ENCODE assay signal across 1 cellular context in genomic region chr10:102853944-102854694, GRCh38.
TF ChIP-seq lines count a peak whose summit lies in the region.

Gene BORCS7 (plus strand): TSS chr10:102854259. CDS start chr10:102854287, 28 bp downstream.

TF ChIP-seq in HepG2, 621 proteins besides CTCF, POLR2A, EP300 and RAD21 (continued from another document and continues in another):
- no peak for TF ChIP-seq ZBTB40 (IDR thresholded peaks at IDR 0.05)
- TF ChIP-seq ZBTB40 (CRISPR knock-in tag; IDR thresholded peaks at IDR 0.05), result peak; percentile 91
- no peak for TF ChIP-seq ZNF33A (CRISPR knock-in tag; IDR thresholded peaks at IDR 0.05; ENCODE audit: borderline replicate concordance)
- no peak for TF ChIP-seq ZBTB2 (CRISPR knock-in tag; IDR thresholded peaks at IDR 0.05; ENCODE audit: low read depth)
- peak; percentile 88; the same call in 1 of the 2 replicates for TF ChIP-seq ZNF232 (CRISPR knock-in tag; IDR thresholded peaks at IDR 0.05; ENCODE audit: borderline replicate concordance)
- no peak for TF ChIP-seq CENPT (CRISPR knock-in tag; IDR thresholded peaks at IDR 0.05; ENCODE audit: low read depth)
- TF ChIP-seq ZNF737 (CRISPR knock-in tag; IDR thresholded peaks at IDR 0.05; ENCODE audit: borderline replicate concordance), result no peak
- TF ChIP-seq PPARG (CRISPR knock-in tag; conservative IDR thresholded peaks at IDR 0.05), result peak; percentile 85
- peak; percentile 92; the same call in 1 of the 2 replicates for TF ChIP-seq MEF2D (CRISPR knock-in tag; IDR thresholded peaks at IDR 0.05)
- peak; percentile 45; the same call in 1 of the 2 replicates for TF ChIP-seq ZNF749 (CRISPR knock-in tag; IDR thresholded peaks at IDR 0.05; ENCODE audit: borderline replicate concordance)
- peak; percentile 79; the same call in 1 of the 2 replicates for TF ChIP-seq FOXO1 (CRISPR knock-in tag; IDR thresholded peaks at IDR 0.05)
- TF ChIP-seq DNMT1 (CRISPR knock-in tag; IDR thresholded peaks at IDR 0.05), result 0 out of 2 replicates have a peak, but pooled peaks have one; percentile 59
- no peak for TF ChIP-seq ZNF260 (CRISPR knock-in tag; IDR thresholded peaks at IDR 0.05; ENCODE audit: borderline replicate concordance, low read depth)
- no peak for TF ChIP-seq BATF2 (CRISPR knock-in tag; IDR thresholded peaks at IDR 0.05)
- peak; percentile 85; the same call in 1 of the 2 replicates for TF ChIP-seq ZNF598 (CRISPR knock-in tag; IDR thresholded peaks at IDR 0.05; ENCODE audit: borderline replicate concordance)
- peak; percentile 54 for TF ChIP-seq TBL1XR1 (IDR thresholded peaks at IDR 0.05; ENCODE audit: borderline replicate concordance, low read length, partially characterized antibody)
- no peak for TF ChIP-seq ZNF672 (CRISPR knock-in tag; IDR thresholded peaks at IDR 0.05)
- peak in 1 of 2 experiments; percentile 83; a peak in 2 of 4 replicates for TF ChIP-seq ATF4 (CRISPR knock-in tag; IDR thresholded peaks at IDR 0.05)
- TF ChIP-seq HDAC6 (IDR thresholded peaks at IDR 0.05; ENCODE audit: low read depth, low read length), result no peak
- peak; percentile 80 for TF ChIP-seq ZNF230 (CRISPR knock-in tag; IDR thresholded peaks at IDR 0.05)
- TF ChIP-seq SMARCC2 (IDR thresholded peaks at IDR 0.05), result no peak
- no peak for TF ChIP-seq ZFP36 (IDR thresholded peaks at IDR 0.05; ENCODE audit: borderline replicate concordance, low read depth, low read length, partially characterized antibody)
- TF ChIP-seq CBX5 (CRISPR knock-in tag; IDR thresholded peaks at IDR 0.05; ENCODE audit: borderline replicate concordance), result peak; percentile 94; the same call in 1 of the 2 replicates
- peak; percentile 64; the same call in 1 of the 2 replicates for TF ChIP-seq KLF11 (CRISPR knock-in tag; IDR thresholded peaks at IDR 0.05)
- no peak for TF ChIP-seq NAIF1 (CRISPR knock-in tag; IDR thresholded peaks at IDR 0.05; ENCODE audit: borderline replicate concordance)
- no peak for TF ChIP-seq ARNT2 (CRISPR knock-in tag; IDR thresholded peaks at IDR 0.05; ENCODE audit: low read depth)
- peak; percentile 77; the same call in 1 of the 2 replicates for TF ChIP-seq ZNF607 (CRISPR knock-in tag; IDR thresholded peaks at IDR 0.05; ENCODE audit: borderline replicate concordance)
- TF ChIP-seq HNRNPL (IDR thresholded peaks at IDR 0.05; ENCODE audit: low read depth, low read length), result 0 out of 2 replicates have a peak, but pooled peaks have one; percentile 56
- 0 out of 2 replicates have a peak, but pooled peaks have one; percentile 68 for TF ChIP-seq GZF1 (CRISPR knock-in tag; IDR thresholded peaks at IDR 0.05)
- TF ChIP-seq FOXA1 (IDR thresholded peaks at IDR 0.05), result no peak
- TF ChIP-seq FOXA1 (CRISPR knock-in tag; IDR thresholded peaks at IDR 0.05), result no peak
- no peak for TF ChIP-seq THAP8 (CRISPR knock-in tag; IDR thresholded peaks at IDR 0.05; ENCODE audit: borderline replicate concordance)
- TF ChIP-seq GABPB1 (CRISPR knock-in tag; IDR thresholded peaks at IDR 0.05), result peak; percentile 92
- TF ChIP-seq TSC22D2 (CRISPR knock-in tag; IDR thresholded peaks at IDR 0.05; ENCODE audit: borderline replicate concordance), result peak; percentile 85; the same call in 1 of the 2 replicates
- TF ChIP-seq BORCS8-MEF2B (CRISPR knock-in tag; IDR thresholded peaks at IDR 0.05), result no peak; the same call in 1 of the 2 replicates
- TF ChIP-seq RBM22 (optimal IDR thresholded peaks at IDR 0.05; ENCODE audit: low read length), result no peak
- peak; percentile 96 for TF ChIP-seq ZNF501 (CRISPR knock-in tag; IDR thresholded peaks at IDR 0.05)
- TF ChIP-seq SATB2 (CRISPR knock-in tag; IDR thresholded peaks at IDR 0.05), result 0 out of 2 replicates have a peak, but pooled peaks have one; percentile 48
- peak; percentile 86 for TF ChIP-seq MXD4 (CRISPR knock-in tag; IDR thresholded peaks at IDR 0.05)
- peak; percentile 43 for TF ChIP-seq AGO2 (optimal IDR thresholded peaks at IDR 0.05; ENCODE audit: low read depth, low read length)
- TF ChIP-seq FUBP1 (CRISPR knock-in tag; IDR thresholded peaks at IDR 0.05; ENCODE audit: borderline replicate concordance), result no peak
- TF ChIP-seq KLF15 (CRISPR knock-in tag; IDR thresholded peaks at IDR 0.05; ENCODE audit: borderline replicate concordance), result no peak; the same call in 1 of the 2 replicates
- peak; percentile 66; the same call in 1 of the 2 replicates for TF ChIP-seq SIN3A (IDR thresholded peaks at IDR 0.05; ENCODE audit: borderline replicate concordance, low read depth, low read length)
- TF ChIP-seq SNAPC5 (CRISPR knock-in tag; IDR thresholded peaks at IDR 0.05; ENCODE audit: borderline replicate concordance), result no peak
- TF ChIP-seq SAP130 (CRISPR knock-in tag; IDR thresholded peaks at IDR 0.05; ENCODE audit: low read depth), result peak; percentile 95
- no peak for TF ChIP-seq CERS6 (CRISPR knock-in tag; IDR thresholded peaks at IDR 0.05)
- TF ChIP-seq MTERF4 (CRISPR knock-in tag; IDR thresholded peaks at IDR 0.05), result peak; percentile 89
- TF ChIP-seq BRD4 (CRISPR knock-in tag; IDR thresholded peaks at IDR 0.05), result peak; percentile 93; the same call in 1 of the 2 replicates
- 0 out of 2 replicates have a peak, but pooled peaks have one; percentile 14 for TF ChIP-seq ZBTB21 (CRISPR knock-in tag; IDR thresholded peaks at IDR 0.05)
- no peak for TF ChIP-seq RELA (CRISPR knock-in tag; IDR thresholded peaks at IDR 0.05)
